ENCODE assay signal across 26 cellular contexts in genomic region chr7:40640566-40640965, GRCh38.
DNase-seq lines count a peak whose midpoint lies in the region; ATAC-seq and TF ChIP-seq lines count a peak whose summit lies in the region.
"Had no signal": no experiment of that assay in that cellular context is flagged by ENCODE, and none has a peak within 500 bp of the region (broad histone marks: within the 10 kb centered on the region; RNA-seq: fewer than 3 reads in every experiment).

No MANE protein-coding gene starts in this region.

- WGBS in hepatocyte (ENCODE audit: low lambda C conversion rate, missing lambda C conversion rate): 52% methylated on average over 3 of the region's 3 CpGs

- H3K4me3 ChIP-seq in choroid plexus epithelial cell (ENCODE audit: low read depth, low read length): no peak overlapping the region
- no peak overlapping the region for H3K4me3 ChIP-seq in hepatocyte
- H3K4me3 ChIP-seq: GM12878, PC-9, SJCRH30 had no signal

- no peak overlapping the region for H2AFZ ChIP-seq in hepatocyte
- H2AFZ ChIP-seq: PC-9 had no signal

- ATAC-seq in HG03469 (IDR thresholded peaks at IDR 0.05; ENCODE audit: unreplicated experiment): no peak
- ATAC-seq: GM12878, Right ventricle myocardium inferior had no signal

- H3K4me1 ChIP-seq in hepatocyte (ENCODE audit: insufficient read depth): peaks cover 6% of the 10 kb centered on the region
- H3K4me1 ChIP-seq: SJCRH30 had no signal

- H3K27me3 ChIP-seq in hepatocyte: no peaks in the 10 kb centered on the region

- peak overlapping the region; percentile 11 for H3K4me2 ChIP-seq in hepatocyte
- H3K4me2 ChIP-seq: PC-9 had no signal

- DNase-seq in AG08396 (ENCODE audit: low spot score) (peak; percentile 19), M059J (ENCODE audit: low read depth) (peak; percentile 51), choroid plexus epithelial cell (ENCODE audit: low read depth) (peak; percentile 12), hepatocyte (ENCODE audit: low spot score) (peak; percentile 34), NCI-H82 (lab: John Stamatoyannopoulos, UW) (no peak), hypothalamus (lab: John Stamatoyannopoulos, UW) (no peak), OCI-M2 (lab: John Stamatoyannopoulos, UW; ENCODE audit: unreplicated experiment) (no peak)
- DNase-seq: CD8-positive, alpha-beta memory T cell; DMS 273 treated with DMSO at 0.1 percent for 48 hours; DMS79; EL; GDM1; H7; Kasumi-1; NCI-H1105 treated with DMSO at 0.1 percent for 48 hours; NCI-H146; NCI-H1930; NCI-H2107; NCI-H524 treated with DMSO at 0.1 percent for 48 hours; NCI-H774; NK-92 treated with Interleukin-12 subunit alpha and Interleukin-12 subunit beta, amount 100 ng/mL, for 24 hours; PC-9 had no signal

- H3K9me3 ChIP-seq in hepatocyte (ENCODE audit: low read depth): no peaks in the 10 kb centered on the region
- H3K9me3 ChIP-seq: SJCRH30 had no signal

- no peaks in the 10 kb centered on the region for H3K36me3 ChIP-seq in hepatocyte (replicated peaks; ENCODE audit: insufficient read depth, low read depth)
- H3K36me3 ChIP-seq: SJCRH30 had no signal

- H4K20me1 ChIP-seq in hepatocyte (ENCODE audit: insufficient read depth, poor library complexity, severe bottlenecking): no peaks in the 10 kb centered on the region

- no peak overlapping the region for H3K27ac ChIP-seq in hepatocyte
- H3K27ac ChIP-seq: PC-9, SJCRH30 had no signal

- H3K79me2 ChIP-seq in hepatocyte: no peaks in the 10 kb centered on the region

- no peaks in the 10 kb centered on the region for H3K9me2 ChIP-seq in hepatocyte (replicated peaks; ENCODE audit: insufficient read depth)

- TF ChIP-seq CTCF in choroid plexus epithelial cell (conservative IDR thresholded peaks at IDR 0.05; ENCODE audit: low read depth, low read length): no peak
- no peak for TF ChIP-seq CTCF in hepatocyte (IDR thresholded peaks at IDR 0.05; ENCODE audit: poor library complexity)

Comparison
In these comparisons a context has a peak if more than half of its experiments do, and no peak if none do; other contexts are left out.
1. DNase-seq: peak in AG08396 (single experiment), M059J (single experiment), choroid plexus epithelial cell (single experiment) and hepatocyte (single experiment); none in NCI-H82 (single experiment), hypothalamus (0 of 51) and OCI-M2 (single experiment).